ENCODE assay signal across 20 cellular contexts in genomic region chr15:57158997-57159668, GRCh38.
DNase-seq lines count a peak whose midpoint lies in the region; ATAC-seq, FAIRE-seq and TF ChIP-seq lines count a peak whose summit lies in the region.
"Had no signal": no experiment of that assay in that cellular context is flagged by ENCODE, and none has a peak within 500 bp of the region (broad histone marks: within the 10 kb centered on the region; RNA-seq: fewer than 3 reads in every experiment).

No MANE protein-coding gene starts in this region.

- H3K9me3 ChIP-seq in A549 (no peaks in the 10 kb centered on the region), prostate gland (no peaks in the 10 kb centered on the region), OCI-LY7 (ENCODE audit: low read length) (no peaks in the 10 kb centered on the region)
- H3K9me3 ChIP-seq: Peyer's patch, thoracic aorta had no signal

- intact Hi-C loops in prostate gland (cut with DNase I) = no loop called here
- intact Hi-C loops in OCI-LY7 (cut with micrococcal nuclease; ENCODE audit: unreplicated experiment) = no loop called here

- DNase-seq in A549 (ENCODE audit: low read depth in 1 of 2, low spot score in 1 of 2) = no peak
- DNase-seq in EH (ENCODE audit: low read depth) = peak; percentile 27
- DNase-seq in NCI-H774 (lab: John Stamatoyannopoulos, UW) = peak; percentile 47
- DNase-seq in fibroblast of villous mesenchyme (ENCODE audit: low read depth) = peak; percentile 47
- no peak for DNase-seq in prostate gland (ENCODE audit: low spot score)
- DNase-seq in OCI-LY7 (ENCODE audit: low spot score) = no peak
- no peak for DNase-seq in AG20443 (ENCODE audit: low spot score)
- DNase-seq: activated CD4-positive, alpha-beta T cell treated with anti-CD3 and anti-CD28 coated beads, Interleukin-2, amount 10 ng/mL, durations not matched to agents 7 days and 5 days; CD4-positive, alpha-beta T cell; NCI-H187; NCI-H2227 treated with DMSO at 0.1 percent for 48 hours; NK-92 treated with Interleukin-12 subunit alpha and Interleukin-12 subunit beta, amount 100 ng/mL, for 24 hours; Peyer's patch; small intestine; T-helper 17 cell had no signal

- no peak for ATAC-seq in A549
- no peak for ATAC-seq in HG02678 (IDR thresholded peaks at IDR 0.05; ENCODE audit: unreplicated experiment)
- ATAC-seq: stimulated activated memory B cell treated with anti-CD40 and anti-IgM and Interleukin-4, amounts not matched to agents 10 μg/mL and 1 μg/mL and 100 μg/mL, for 72 hours; T-helper 17 cell had no signal

- WGBS in A549 (ENCODE audit: missing lambda C conversion rate) = 70% methylated on average over 4 of the region's 4 CpGs
- WGBS in prostate gland = 56% methylated on average over 4 of the region's 4 CpGs

- H3K4me2 ChIP-seq in A549 (peak overlapping the region; percentile 14; the same call in 2 of the 3 replicates), OCI-LY7 (ENCODE audit: low read length) (no peak overlapping the region)

- H3K4me1 ChIP-seq in A549 = peaks cover 25% of the 10 kb centered on the region
- H3K4me1 ChIP-seq in prostate gland (replicated peaks) = no peaks in the 10 kb centered on the region
- H3K4me1 ChIP-seq in OCI-LY7 (ENCODE audit: insufficient read depth, low read length, poor library complexity, severe bottlenecking) = no peaks in the 10 kb centered on the region
- H3K4me1 ChIP-seq: Peyer's patch had no signal

- BruUV-seq in OCI-LY7 (replicated peaks; lab: Mats Ljungman, UMichigan) = no TSS peak

- no peak for TF ChIP-seq EP300 in A549 (IDR thresholded peaks at IDR 0.05)

- TF ChIP-seq CTCF in A549 (IDR thresholded peaks at IDR 0.05) (no peak), fibroblast of villous mesenchyme (IDR thresholded peaks at IDR 0.05; ENCODE audit: insufficient read depth, low read depth, low read length) (no peak), prostate gland (IDR thresholded peaks at IDR 0.05) (no peak), OCI-LY7 (conservative IDR thresholded peaks at IDR 0.05; ENCODE audit: low read length) (no peak)

- H4K20me1 ChIP-seq in OCI-LY7 (ENCODE audit: insufficient read depth, low read length) = no peaks in the 10 kb centered on the region

- no peak for TF ChIP-seq RAD21 in A549 (conservative IDR thresholded peaks at IDR 0.05 in 1 of 2, IDR thresholded peaks at IDR 0.05 in 1 of 2)

- CTCF ChIA-PET in A549 (lab: Yijun Ruan, JAX) = interaction anchor here (0.6 to 5.1 kb wide), 9 partner anchors 12 to 668 kb away, joined by 3 to 25 read pairs (median 4); no protein-coding TSS in a partner anchor
- CTCF ChIA-PET in OCI-LY7 (lab: Charles Lee; ENCODE audit: unreplicated experiment) = no interaction called here

- H3K4me3 ChIP-seq in A549 (no peak overlapping the region), fibroblast of villous mesenchyme (ENCODE audit: low read depth, low read length) (no peak overlapping the region), prostate gland (no peak overlapping the region), OCI-LY7 (ENCODE audit: low read depth, low read length, poor library complexity, severe bottlenecking) (no peak overlapping the region)
- H3K4me3 ChIP-seq: Peyer's patch, thoracic aorta had no signal

- H3K79me2 ChIP-seq in OCI-LY7 (ENCODE audit: insufficient read depth, low read depth, low read length) = no peaks in the 10 kb centered on the region

- FAIRE-seq in A549 (lab: Jason Lieb, UNC) = peak; percentile 79
- FAIRE-seq: astrocyte, GM12892, small intestine had no signal

- no peaks in the 10 kb centered on the region for H3K27me3 ChIP-seq in prostate gland (replicated peaks; ENCODE audit: insufficient read depth)
- H3K27me3 ChIP-seq: Peyer's patch had no signal

- H3K36me3 ChIP-seq in prostate gland = no peaks in the 10 kb centered on the region
- no peaks in the 10 kb centered on the region for H3K36me3 ChIP-seq in OCI-LY7 (ENCODE audit: insufficient read depth, low read length)
- H3K36me3 ChIP-seq: Peyer's patch, thoracic aorta had no signal

- no peak overlapping the region for H2AFZ ChIP-seq in OCI-LY7 (ENCODE audit: low read length)

- POLR2A ChIA-PET in A549 (lab: Yijun Ruan, JAX) (no interaction called here), OCI-LY7 (lab: Charles Lee) (interaction anchor here (0.5 kb wide), 1 partner anchor 49 kb away, joined by 4 read pairs; no protein-coding TSS in a partner anchor)

- no peaks in the 10 kb centered on the region for H3K9me2 ChIP-seq in OCI-LY7 (ENCODE audit: insufficient read depth, low read length)

- no peak overlapping the region for H3K27ac ChIP-seq in A549
- no peak overlapping the region for H3K27ac ChIP-seq in prostate gland
- no peak overlapping the region for H3K27ac ChIP-seq in OCI-LY7 (ENCODE audit: low read depth, low read length, poor library complexity, severe bottlenecking)
- H3K27ac ChIP-seq: Peyer's patch, thoracic aorta had no signal

- TF ChIP-seq POLR2A in A549 (IDR thresholded peaks at IDR 0.05; ENCODE audit: low read length) (no peak), prostate gland (IDR thresholded peaks at IDR 0.05) (no peak)

TF ChIP-seq in A549, 52 proteins besides CTCF, POLR2A, EP300 and RAD21:
- TF ChIP-seq GATA3 (IDR thresholded peaks at IDR 0.05; ENCODE audit: borderline replicate concordance) (peak; percentile 38; the same call in 1 of the 2 replicates), HES2 (IDR thresholded peaks at IDR 0.05) (no peak), PBX3 (IDR thresholded peaks at IDR 0.05) (no peak), HDAC2 (IDR thresholded peaks at IDR 0.05) (no peak)

Comparison
In these comparisons a context has a peak if more than half of its experiments do, and no peak if none do; other contexts are left out.
1. DNase-seq: peak in EH (single experiment), NCI-H774 (single experiment) and fibroblast of villous mesenchyme (single experiment); none in A549 (0 of 2), prostate gland (single experiment), OCI-LY7 (single experiment) and AG20443 (single experiment).